ENCODE assay signal across 14 cellular contexts in the genomic region with DNA sequence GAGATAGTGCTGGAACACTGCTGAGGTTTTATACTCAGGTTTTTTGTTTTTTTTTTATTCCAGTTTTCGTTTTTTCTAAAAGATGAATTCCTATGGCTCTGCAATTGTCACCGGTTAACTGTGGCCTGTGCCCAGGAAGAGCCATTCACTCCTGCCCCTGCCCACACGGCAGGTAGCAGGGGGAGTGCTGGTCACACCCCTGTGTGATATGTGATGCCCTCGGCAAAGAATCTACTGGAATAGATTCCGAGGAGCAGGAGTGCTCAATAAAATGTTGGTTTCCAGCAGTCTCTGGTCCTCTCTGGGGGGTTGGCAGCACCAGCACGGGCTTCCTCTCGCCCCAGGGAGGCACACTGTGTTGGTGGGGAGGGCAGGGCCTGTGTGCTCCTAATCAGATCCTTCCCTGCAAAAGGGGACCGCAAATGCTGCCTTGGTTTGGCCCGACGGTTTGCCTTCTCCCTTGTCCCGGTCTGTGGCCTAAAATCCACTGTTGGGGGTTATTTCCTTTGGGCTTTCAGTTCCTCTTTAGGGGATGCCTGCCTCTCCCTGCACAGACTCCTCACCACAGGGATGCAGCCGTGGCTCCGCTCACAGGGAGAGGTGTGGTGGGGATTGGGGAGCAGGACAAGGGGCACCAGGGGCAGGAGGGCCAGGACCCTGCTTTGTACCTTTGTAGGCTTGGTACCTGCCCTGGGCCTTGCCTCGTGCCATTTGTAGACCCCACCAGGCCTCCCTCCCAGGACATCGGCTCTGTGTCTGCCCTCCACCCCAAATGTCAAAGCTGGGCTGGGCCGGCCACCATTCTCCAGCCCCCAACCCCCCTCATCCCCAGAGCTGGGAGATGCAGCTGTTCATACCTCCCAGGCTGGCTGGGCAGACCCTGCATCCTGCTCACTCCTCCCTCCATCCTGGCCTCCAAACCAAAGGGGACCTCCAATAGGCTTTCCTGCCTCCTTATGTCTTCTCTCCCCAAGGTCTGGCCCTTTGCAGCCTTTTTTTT. TPM values are rescaled to one million over a fixed set of nuclear protein-coding genes. Genes with fewer than 3 reads are reported as not detected.
A peak's percentile ranks its signal among the peaks of the same experiment; 100 is the strongest.
DNase-seq lines count a peak whose midpoint lies in the region; ATAC-seq lines count a peak whose summit lies in the region.
"Had no signal": no experiment of that assay in that cellular context is flagged by ENCODE, and none has a peak within 500 bp of the region (broad histone marks: within the 10 kb centered on the region; RNA-seq: fewer than 3 reads in every experiment).

No MANE protein-coding gene starts in this region.

- no peaks in the 10 kb centered on the region for H3K27me3 Mint-ChIP-seq in naive thymus-derived CD4-positive, alpha-beta T cell
- H3K27me3 Mint-ChIP-seq: activated CD4-positive, alpha-beta memory T cell treated with anti-CD3 and anti-CD28 coated beads for 36 hours; activated T-helper 17 cell treated with anti-CD3 and anti-CD28 coated beads, Interleukin-2, amount 50 U/mL, for 72 hours; CD4-positive, alpha-beta T cell had no signal

- no peaks in the 10 kb centered on the region for H3K9me3 ChIP-seq in naive thymus-derived CD4-positive, alpha-beta T cell (ENCODE audit: control insufficient read depth in 2 of 3, low read length in 3 of 3)
- no peaks in the 10 kb centered on the region for H3K9me3 ChIP-seq in aorta (ENCODE audit: control insufficient read depth, low read length)
- H3K9me3 ChIP-seq: HAP-1, neutrophil had no signal

- H3K36me3 ChIP-seq in H7 (replicated peaks; ENCODE audit: control insufficient read depth, insufficient read depth, low read length) (peaks cover 7% of the 10 kb centered on the region), aorta (ENCODE audit: control insufficient read depth in 1 of 2, insufficient read depth in 2 of 2, low read length in 1 of 2) (no peaks in the 10 kb centered on the region)
- H3K36me3 ChIP-seq in naive thymus-derived CD4-positive, alpha-beta T cell (ENCODE audit: control insufficient read depth in 2 of 3, insufficient read depth in 3 of 3, low read length in 3 of 3), result peaks cover 0 to 30% (median 0%) of the 10 kb centered on the region in 3 experiments

- ATAC-seq in naive thymus-derived CD4-positive, alpha-beta T cell, result peak; percentile 26
- ATAC-seq in aorta (ENCODE audit: low FRiP score), result no peak
- ATAC-seq: activated T-helper 17 cell treated with anti-CD3 and anti-CD28 coated beads, Interleukin-2, amount 50 U/mL, for 72 hours had no signal

- DNase-seq in H7, result peak; percentile 70
- peak; percentile 97 for DNase-seq in MV-4-11 (lab: John Stamatoyannopoulos, UW)
- peak; percentile 47 for DNase-seq in OCI-M1 (lab: John Stamatoyannopoulos, UW)
- DNase-seq in naive thymus-derived CD4-positive, alpha-beta T cell, result no peak
- no peak for DNase-seq in COLO829 (ENCODE audit: low spot score)
- DNase-seq in HPDE6-E6E7 (ENCODE audit: extremely low spot score), result no peak
- DNase-seq in aorta, result no peak
- DNase-seq: activated CD4-positive, alpha-beta memory T cell treated with anti-CD3 and anti-CD28 coated beads for 36 hours; CD4-positive, alpha-beta T cell; dorsolateral prefrontal cortex had no signal

- H3K27me3 ChIP-seq in H7 (ENCODE audit: control insufficient read depth, insufficient read depth, low read length) (no peaks in the 10 kb centered on the region), aorta (ENCODE audit: control insufficient read depth in 1 of 2, insufficient read depth in 2 of 2, low read length in 1 of 2) (no peaks in the 10 kb centered on the region)
- no peaks in the 10 kb centered on the region for H3K27me3 ChIP-seq in naive thymus-derived CD4-positive, alpha-beta T cell (ENCODE audit: control insufficient read depth in 2 of 2, insufficient read depth in 2 of 2, low read length in 2 of 2)
- H3K27me3 ChIP-seq: dorsolateral prefrontal cortex, neutrophil had no signal

- CTCF ChIA-PET in naive thymus-derived CD4-positive, alpha-beta T cell (lab: Charles Lee), result no interaction called here

- WGBS in aorta, 2 donors, result 77 to 79% methylated on average over 15 to 16 of the region's 16 CpGs

- H3K4me1 Mint-ChIP-seq in naive thymus-derived CD4-positive, alpha-beta T cell, result peaks cover 0 to 6% (median 0%) of the 10 kb centered on the region in 7 donors
- H3K4me1 Mint-ChIP-seq: activated T-helper 17 cell treated with anti-CD3 and anti-CD28 coated beads, Interleukin-2, amount 50 U/mL, for 72 hours had no signal

- POLR2A ChIA-PET in naive thymus-derived CD4-positive, alpha-beta T cell (lab: Charles Lee), result no interaction called here

- H3K27ac Mint-ChIP-seq in naive thymus-derived CD4-positive, alpha-beta T cell, result no peak overlapping the region
- H3K27ac Mint-ChIP-seq: activated CD4-positive, alpha-beta memory T cell treated with anti-CD3 and anti-CD28 coated beads for 36 hours; activated T-helper 17 cell treated with anti-CD3 and anti-CD28 coated beads, Interleukin-2, amount 50 U/mL, for 72 hours; CD4-positive, alpha-beta T cell; T-helper 2 cell treated with Interferon-gamma antibody and Interleukin-4, amounts not matched to agents 5 μg/mL and 100 μg/mL, for 36 hours had no signal

- no peak overlapping the region for H3K27ac ChIP-seq in naive thymus-derived CD4-positive, alpha-beta T cell (ENCODE audit: low read depth, low read length)
- no peak overlapping the region for H3K27ac ChIP-seq in aorta (ENCODE audit: low read depth in 1 of 2, low read length in 2 of 2)
- H3K27ac ChIP-seq: dorsolateral prefrontal cortex, neutrophil had no signal

- no peaks in the 10 kb centered on the region for H3K9me3 Mint-ChIP-seq in naive thymus-derived CD4-positive, alpha-beta T cell
- H3K9me3 Mint-ChIP-seq: activated CD4-positive, alpha-beta memory T cell treated with anti-CD3 and anti-CD28 coated beads for 36 hours; activated T-helper 17 cell treated with anti-CD3 and anti-CD28 coated beads, Interleukin-2, amount 50 U/mL, for 72 hours; CD4-positive, alpha-beta T cell; T-helper 2 cell treated with Interferon-gamma antibody and Interleukin-4, amounts not matched to agents 5 μg/mL and 100 μg/mL, for 36 hours had no signal

- H3K4me3 Mint-ChIP-seq in naive thymus-derived CD4-positive, alpha-beta T cell, result no peak overlapping the region
- H3K4me3 Mint-ChIP-seq: activated CD4-positive, alpha-beta memory T cell treated with anti-CD3 and anti-CD28 coated beads for 36 hours; activated T-helper 17 cell treated with anti-CD3 and anti-CD28 coated beads, Interleukin-2, amount 50 U/mL, for 72 hours; CD4-positive, alpha-beta T cell; T-helper 2 cell treated with Interferon-gamma antibody and Interleukin-4, amounts not matched to agents 5 μg/mL and 100 μg/mL, for 36 hours had no signal

- H3K4me3 ChIP-seq in H7 (ENCODE audit: insufficient read depth, low read depth, low read length) (no peak overlapping the region), aorta (ENCODE audit: low read length in 2 of 2) (no peak overlapping the region)
- H3K4me3 ChIP-seq in naive thymus-derived CD4-positive, alpha-beta T cell (ENCODE audit: low read length), result no peak overlapping the region
- H3K4me3 ChIP-seq: dorsolateral prefrontal cortex, HAP-1 had no signal

- peaks cover 0 to 14% (median 7%) of the 10 kb centered on the region in 5 donors for H3K36me3 Mint-ChIP-seq in naive thymus-derived CD4-positive, alpha-beta T cell

- H3K4me1 ChIP-seq in naive thymus-derived CD4-positive, alpha-beta T cell (ENCODE audit: control insufficient read depth in 2 of 2, insufficient read depth in 2 of 2, low read length in 2 of 2), result no peaks in the 10 kb centered on the region
- H3K4me1 ChIP-seq in aorta (ENCODE audit: control insufficient read depth in 1 of 2, insufficient read depth in 2 of 2, low read length in 2 of 2), result peaks cover 0 to 3% of the 10 kb centered on the region in 2 donors
- H3K4me1 ChIP-seq: HAP-1 had no signal

- intact Hi-C loops in naive thymus-derived CD4-positive, alpha-beta T cell (cut with micrococcal nuclease), result no loop called here
- intact Hi-C loops in aorta (cut with DNase I), result no loop called here

RNA-seq across cellular contexts. Expression of gene MCAT, which starts 13.5 kb away (rescaled TPM):
- total RNA-seq in H7 (2014; rRNA removed; shearing (Covaris generic)), result 27.8 and 29.0 TPM in 2 replicates
- total RNA-seq in naive thymus-derived CD4-positive, alpha-beta T cell, result 10 to 100 TPM in 3 of 5 experiments, 1 to 10 TPM in 2; 7.1 to 17.9 (median 10.5) TPM
- 10 to 100 TPM in 1 of 2 donors, 1 to 10 TPM in 1; 8.9 to 11.7 TPM for polyA plus RNA-seq in naive thymus-derived CD4-positive, alpha-beta T cell
- total RNA-seq in aorta, result 10 to 100 TPM in 1 of 2 donors, 1 to 10 TPM in 1; 9.8 to 10.0 TPM
- 10 to 100 TPM in 1 of 2 donors, 1 to 10 TPM in 1; 6.5 to 12.8 TPM for polyA plus RNA-seq in aorta

RNA-seq across cellular contexts. Expression of gene BIK, which starts 19.2 kb away (rescaled TPM):
- 2.1 and 3.2 TPM in 2 replicates for total RNA-seq in H7 (2014; rRNA removed; shearing (Covaris generic))
- total RNA-seq in naive thymus-derived CD4-positive, alpha-beta T cell, result 1 to 10 TPM; 1.1 to 2.6 (median 1.4) TPM
- 1 to 10 TPM; 2.2 to 4.3 TPM for polyA plus RNA-seq in naive thymus-derived CD4-positive, alpha-beta T cell
- total RNA-seq in aorta, result not detected
- 1 to 10 TPM in 1 of 2 donors, under 1 TPM in 1; 0.23 to 1.6 TPM for polyA plus RNA-seq in aorta

RNA-seq across cellular contexts. Expression of gene TSPO, which starts 21.6 kb away (rescaled TPM):
- 39.4 and 45.1 TPM in 2 replicates for total RNA-seq in H7 (2014; rRNA removed; shearing (Covaris generic))
- total RNA-seq in naive thymus-derived CD4-positive, alpha-beta T cell, result 100 to 1,000 TPM in 2 of 5 experiments, 10 to 100 TPM in 3; 56.1 to 190 (median 61.5) TPM
- polyA plus RNA-seq in naive thymus-derived CD4-positive, alpha-beta T cell, result 100 to 1,000 TPM; 341 to 357 TPM
- 100 to 1,000 TPM in 1 of 2 donors, 10 to 100 TPM in 1; 88.7 to 120 TPM for total RNA-seq in aorta
- polyA plus RNA-seq in aorta, result 100 to 1,000 TPM; 287 to 311 TPM

RNA-seq across cellular contexts. Expression of gene TTLL1, which starts 40.5 kb away (rescaled TPM):
- 6.5 and 8.9 TPM in 2 replicates for total RNA-seq in H7 (2014; rRNA removed; shearing (Covaris generic))
- total RNA-seq in naive thymus-derived CD4-positive, alpha-beta T cell, result 1 to 10 TPM; 4.6 to 7.7 (median 6.9) TPM
- polyA plus RNA-seq in naive thymus-derived CD4-positive, alpha-beta T cell, result 10 to 100 TPM; 10.6 to 16.1 TPM
- 1 to 10 TPM; 3.0 to 5.9 TPM for total RNA-seq in aorta
- polyA plus RNA-seq in aorta, result 1 to 10 TPM; 4.5 to 5.8 TPM

RNA-seq across cellular contexts. Expression of gene TTLL12, which starts 57.2 kb away (rescaled TPM):
- 90.5 and 100 TPM in 2 replicates for total RNA-seq in H7 (2014; rRNA removed; shearing (Covaris generic))
- total RNA-seq in naive thymus-derived CD4-positive, alpha-beta T cell, result 10 to 100 TPM; 15.6 to 43.7 (median 29.6) TPM
- 10 to 100 TPM; 15.6 to 28.2 TPM for polyA plus RNA-seq in naive thymus-derived CD4-positive, alpha-beta T cell
- total RNA-seq in aorta, result 10 to 100 TPM; 13.1 to 16.4 TPM
- 10 to 100 TPM; 12.2 to 13.6 TPM for polyA plus RNA-seq in aorta

Comparison
In these comparisons a context has a peak if more than half of its experiments do, and no peak if none do; other contexts are left out.
1. DNase-seq: peak in H7 (single experiment), MV-4-11 (single experiment) and OCI-M1 (single experiment); none in naive thymus-derived CD4-positive, alpha-beta T cell (0 of 9), COLO829 (single experiment), HPDE6-E6E7 (single experiment) and aorta (0 of 2).